ENCODE assay signal across 12 cellular contexts in the genomic region with DNA sequence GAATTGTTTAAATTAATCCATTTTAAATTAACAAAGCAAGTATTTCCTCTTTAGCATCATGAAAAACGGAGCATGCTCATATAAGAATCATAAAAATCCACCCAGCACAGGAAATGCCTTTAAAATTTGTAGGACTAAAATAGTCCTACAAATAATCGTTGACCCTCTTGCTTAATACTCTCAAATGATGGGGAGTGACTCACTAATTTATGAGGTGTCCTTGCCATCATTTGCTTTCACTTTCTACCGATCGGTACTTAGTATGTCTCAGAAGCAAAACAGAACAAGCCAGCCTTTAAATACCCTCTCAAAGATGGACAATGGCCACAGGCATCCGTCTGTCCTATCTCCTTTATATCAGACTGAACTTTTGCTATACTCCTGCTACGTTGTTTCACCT.
DNase-seq lines count a peak whose midpoint lies in the region; ATAC-seq and TF ChIP-seq lines count a peak whose summit lies in the region.
"Had no signal": no experiment of that assay in that cellular context is flagged by ENCODE, and none has a peak within 500 bp of the region (broad histone marks: within the 10 kb centered on the region; RNA-seq: fewer than 3 reads in every experiment).

No MANE protein-coding gene starts in this region.

- CTCF ChIA-PET in MCF 10A (lab: Yijun Ruan, JAX): interaction anchor here (0.5 to 0.6 kb wide), 2 partner anchors 205 to 569 kb away, joined by 3 to 4 read pairs; no protein-coding TSS in a partner anchor

- TF ChIP-seq POLR2A in body of pancreas (IDR thresholded peaks at IDR 0.05): no peak

- H3K27me3 ChIP-seq in CD4-positive, CD25-positive, alpha-beta regulatory T cell (ENCODE audit: control insufficient read depth, insufficient read depth, low read length): no peaks in the 10 kb centered on the region
- H3K27me3 ChIP-seq in body of pancreas: no peaks in the 10 kb centered on the region

- H3K36me3 ChIP-seq in CD4-positive, CD25-positive, alpha-beta regulatory T cell (ENCODE audit: control insufficient read depth, insufficient read depth, low read length): no peaks in the 10 kb centered on the region
- H3K36me3 ChIP-seq in body of pancreas (replicated peaks in 1 of 2; ENCODE audit: insufficient read depth in 1 of 2, low read depth in 2 of 2): no peaks in the 10 kb centered on the region

- POLR2A ChIA-PET in MCF 10A (lab: Yijun Ruan, JAX): no interaction called here

- TF ChIP-seq CTCF in MCF 10A (IDR thresholded peaks at IDR 0.05; ENCODE audit: unreplicated experiment) (no peak), neural crest cell (conservative IDR thresholded peaks at IDR 0.05) (no peak), body of pancreas (IDR thresholded peaks at IDR 0.05) (no peak)

- no peak for ATAC-seq in CD4-positive, CD25-positive, alpha-beta regulatory T cell (ENCODE audit: low read depth in 2 of 2)
- no peak for ATAC-seq in GM21529 (IDR thresholded peaks at IDR 0.05; ENCODE audit: unreplicated experiment)
- no peak for ATAC-seq in body of pancreas

- peaks cover 0 to 6% (median 0%) of the 10 kb centered on the region in 7 donors for H3K9me3 Mint-ChIP-seq in CD4-positive, CD25-positive, alpha-beta regulatory T cell
- no peaks in the 10 kb centered on the region for H3K9me3 Mint-ChIP-seq in MCF 10A (ENCODE audit: unreplicated experiment)
- H3K9me3 Mint-ChIP-seq in neural crest cell: peaks cover 22% of the 10 kb centered on the region

- no peak overlapping the region for H3K27ac ChIP-seq in CD4-positive, CD25-positive, alpha-beta regulatory T cell (ENCODE audit: insufficient read depth, low read length, poor library complexity, severe bottlenecking)
- no peak overlapping the region for H3K27ac ChIP-seq in body of pancreas
- H3K27ac ChIP-seq: epithelial cell of prostate had no signal

- H3K4me1 ChIP-seq in CD4-positive, CD25-positive, alpha-beta regulatory T cell (ENCODE audit: control insufficient read depth, insufficient read depth, low read length, poor library complexity, severe bottlenecking): no peaks in the 10 kb centered on the region
- H3K4me1 ChIP-seq in body of pancreas: no peaks in the 10 kb centered on the region

- peaks cover 39% of the 10 kb centered on the region for H3K36me3 Mint-ChIP-seq in CD4-positive, CD25-positive, alpha-beta regulatory T cell
- H3K36me3 Mint-ChIP-seq in MCF 10A (ENCODE audit: insufficient read depth, unreplicated experiment) (peaks cover 4% of the 10 kb centered on the region), neural crest cell (ENCODE audit: low read depth) (peaks cover 36% of the 10 kb centered on the region)

- BruUV-seq in MCF 10A (replicated peaks; lab: Mats Ljungman, UMichigan): no TSS peak

- peak overlapping the region in 1 of 3 donors; percentile 59 for H3K27ac Mint-ChIP-seq in CD4-positive, CD25-positive, alpha-beta regulatory T cell
- H3K27ac Mint-ChIP-seq in MCF 10A (ENCODE audit: low read depth, unreplicated experiment): no peak overlapping the region
- peak overlapping the region; percentile 37 for H3K27ac Mint-ChIP-seq in neural crest cell (ENCODE audit: unreplicated experiment)

- no peak overlapping the region for H3K4me3 Mint-ChIP-seq in CD4-positive, CD25-positive, alpha-beta regulatory T cell
- H3K4me3 Mint-ChIP-seq in MCF 10A (ENCODE audit: unreplicated experiment): no peak overlapping the region
- H3K4me3 Mint-ChIP-seq in neural crest cell: no peak overlapping the region

- peak in 1 of 3 donors; percentile 13 for DNase-seq in CD4-positive, CD25-positive, alpha-beta regulatory T cell
- DNase-seq in MV-4-11 (lab: John Stamatoyannopoulos, UW): peak; percentile 93
- peak; percentile 60 for DNase-seq in MCF 10A (ENCODE audit: unreplicated experiment)
- no peak for DNase-seq in neural crest cell (ENCODE audit: low read depth, low spot score)
- no peak for DNase-seq in body of pancreas
- no peak for DNase-seq in NCI-H2196 treated with DMSO at 0.1 percent for 48 hours (lab: John Stamatoyannopoulos, UW; ENCODE audit: unreplicated experiment)
- DNase-seq in NK-92 treated with Interleukin-12 subunit alpha and Interleukin-12 subunit beta, amount 100 ng/mL, for 24 hours (lab: John Stamatoyannopoulos, UW): no peak
- DNase-seq: GF-D8; NCI-H1417 treated with DMSO at 0.1 percent for 48 hours; stimulated activated CD4-positive, alpha-beta T cell treated with anti-CD3 and anti-CD28 coated beads, Interleukin-4, amount 100 ng/mL, for 1 hour had no signal

- no peaks in the 10 kb centered on the region for H3K27me3 Mint-ChIP-seq in CD4-positive, CD25-positive, alpha-beta regulatory T cell
- H3K27me3 Mint-ChIP-seq in MCF 10A (ENCODE audit: insufficient read depth, unreplicated experiment) (no peaks in the 10 kb centered on the region), neural crest cell (ENCODE audit: low read depth) (no peaks in the 10 kb centered on the region)

- no peaks in the 10 kb centered on the region for H3K9me3 ChIP-seq in CD4-positive, CD25-positive, alpha-beta regulatory T cell (ENCODE audit: control insufficient read depth in 2 of 2, low read length in 2 of 2)
- no peaks in the 10 kb centered on the region for H3K9me3 ChIP-seq in body of pancreas

- WGBS in body of pancreas, 2 donors: 61 to 66% methylated on average over 6 of the region's 6 CpGs

- intact Hi-C loops in MCF 10A (cut with micrococcal nuclease): no loop called here
- intact Hi-C loops in body of pancreas (cut with DNase I): no loop called here

- H3K4me1 Mint-ChIP-seq in CD4-positive, CD25-positive, alpha-beta regulatory T cell: peaks cover 0 to 5% (median 0%) of the 10 kb centered on the region in 4 donors
- H3K4me1 Mint-ChIP-seq in MCF 10A (ENCODE audit: insufficient read depth, unreplicated experiment): peaks cover 7% of the 10 kb centered on the region
- H3K4me1 Mint-ChIP-seq in neural crest cell: peaks cover 25% of the 10 kb centered on the region

- peak overlapping the region; percentile 11 for H3K4me3 ChIP-seq in CD4-positive, CD25-positive, alpha-beta regulatory T cell (ENCODE audit: low read depth, low read length)
- no peak overlapping the region for H3K4me3 ChIP-seq in body of pancreas

Comparison
In these comparisons a context has a peak if more than half of its experiments do, and no peak if none do; other contexts are left out.
1. DNase-seq: peak in MV-4-11 (single experiment) and MCF 10A (single experiment); none in neural crest cell (single experiment), body of pancreas (0 of 4), NCI-H2196 treated with DMSO at 0.1 percent for 48 hours (single experiment) and NK-92 treated with Interleukin-12 subunit alpha and Interleukin-12 subunit beta, amount 100 ng/mL, for 24 hours (single experiment).